Comparison of ENCODE assay signal across 34 cellular contexts in genomic region chr16:851209-851810, GRCh38. TPM values are rescaled to one million over a fixed set of nuclear protein-coding genes. Genes with fewer than 3 reads are reported as not detected.
"Had no signal": no experiment of that assay in that cellular context is flagged by ENCODE, and none has a peak within 500 bp of the region (broad histone marks: within the 10 kb centered on the region; RNA-seq: fewer than 3 reads in every experiment).

No MANE protein-coding gene starts in this region.

- H3K4me3 Mint-ChIP-seq: activated B cell treated with CpG ODN at 0.5 μM for 24 hours; activated CD4-positive, alpha-beta memory T cell treated with anti-CD3 and anti-CD28 coated beads for 36 hours; activated naive CD4-positive, alpha-beta T cell treated with anti-CD3 and anti-CD28 coated beads, Interleukin-2, amount 10 ng/mL, durations not matched to agents 7 days and 5 days; activated naive CD8-positive, alpha-beta T cell; activated naive CD8-positive, alpha-beta T cell treated with anti-CD3 and anti-CD28 coated beads, Interleukin-2, amount 50 U/mL, for 24 hours; brain; T-cell had no signal

- DNase-seq: activated B cell treated with CpG ODN at 0.5 μM for 24 hours; activated CD4-positive, alpha-beta memory T cell treated with anti-CD3 and anti-CD28 coated beads for 36 hours; activated CD4-positive, alpha-beta T cell treated with anti-CD3 and anti-CD28 coated beads for 4 hours; activated CD4-positive, alpha-beta T cell treated with anti-CD3 and anti-CD28 coated beads, Interleukin-2, amount 50 U/mL, for 1 hour; activated CD4-positive, CD25-positive, alpha-beta regulatory T cell treated with anti-CD3 and anti-CD28 coated beads, Interleukin-2, amount 50 U/mL, for 72 hours; activated CD8-positive, alpha-beta memory T cell treated with anti-CD3 and anti-CD28 coated beads, Interleukin-2, amount 50 U/mL, for 4 hours; activated effector memory CD4-positive, alpha-beta T cell treated with Interleukin-2 at 50 U/mL for 16 hours; activated naive CD4-positive, alpha-beta T cell treated with anti-CD3 and anti-CD28 coated beads, Interleukin-2, amount 10 ng/mL, durations not matched to agents 7 days and 5 days; activated naive CD8-positive, alpha-beta T cell treated with anti-CD3 and anti-CD28 coated beads, Interleukin-2, amount 50 U/mL, for 24 hours; activated T-cell treated with anti-CD3 and anti-CD28 coated beads for 4 hours; activated T-cell treated with anti-CD3 and anti-CD28 coated beads, Interleukin-2, amount 50 U/mL, for 48 hours; anterior cingulate cortex; MM.1S; MV-4-11; NCI-H1092; NCI-H1436 treated with DMSO at 0.1 percent for 48 hours; NCI-H1694 treated with DMSO at 0.1 percent for 48 hours; NCI-H2029; NCI-H345; NCI-H524 treated with DMSO at 0.1 percent for 48 hours; SIG-M5; T-cell; T-helper 2 cell; T-helper 9 cell had no signal

- H3K9me3 Mint-ChIP-seq: activated B cell treated with CpG ODN at 0.5 μM for 24 hours; activated naive CD8-positive, alpha-beta T cell treated with anti-CD3 and anti-CD28 coated beads, Interleukin-2, amount 50 U/mL, for 24 hours; T-cell had no signal

- H3K4me1 Mint-ChIP-seq: activated B cell treated with CpG ODN at 0.5 μM for 24 hours; activated naive CD4-positive, alpha-beta T cell treated with anti-CD3 and anti-CD28 coated beads, Interleukin-2, amount 10 ng/mL, durations not matched to agents 7 days and 5 days; activated naive CD8-positive, alpha-beta T cell treated with anti-CD3 and anti-CD28 coated beads, Interleukin-2, amount 50 U/mL, for 24 hours; brain; T-cell had no signal

- H3K27ac ChIP-seq: KMS-11, VCaP had no signal

- ATAC-seq: activated naive CD8-positive, alpha-beta T cell treated with anti-CD3 and anti-CD28 coated beads, Interleukin-2, amount 50 U/mL, for 24 hours; Panc1; SK-N-SH treated with all-trans-retinoic acid at 6 μM for 48 hours; T-cell had no signal

- H3K27me3 Mint-ChIP-seq: activated B cell treated with CpG ODN at 0.5 μM for 24 hours; activated CD4-positive, alpha-beta memory T cell treated with anti-CD3 and anti-CD28 coated beads for 36 hours; activated naive CD8-positive, alpha-beta T cell; activated naive CD8-positive, alpha-beta T cell treated with anti-CD3 and anti-CD28 coated beads, Interleukin-2, amount 50 U/mL, for 24 hours; brain; T-cell had no signal

- H3K36me3 Mint-ChIP-seq: activated CD4-positive, alpha-beta memory T cell treated with anti-CD3 and anti-CD28 coated beads for 36 hours had no signal

- H3K27ac Mint-ChIP-seq: activated B cell treated with CpG ODN at 0.5 μM for 24 hours; activated CD4-positive, alpha-beta memory T cell treated with anti-CD3 and anti-CD28 coated beads for 36 hours; activated naive CD4-positive, alpha-beta T cell treated with anti-CD3 and anti-CD28 coated beads, Interleukin-2, amount 10 ng/mL, durations not matched to agents 7 days and 5 days; activated naive CD8-positive, alpha-beta T cell; activated naive CD8-positive, alpha-beta T cell treated with anti-CD3 and anti-CD28 coated beads, Interleukin-2, amount 50 U/mL, for 24 hours; brain; T-cell had no signal

RNA-seq across cellular contexts. Expression of gene GNG13, which starts 50.8 kb away (rescaled TPM):
- total RNA-seq: activated B cell treated with CpG ODN at 0.5 μM for 24 hours; activated CD4-positive, alpha-beta memory T cell treated with anti-CD3 and anti-CD28 coated beads for 36 hours; LHCN-M2; NCI-H460; RPMI7951; SK-MEL-5; T-cell had no signal
